ENCODE assay signal across 17 cellular contexts in genomic region chr18:40957533-40958070, GRCh38.
"Had no signal": no experiment of that assay in that cellular context is flagged by ENCODE, and none has a peak within 500 bp of the region (broad histone marks: within the 10 kb centered on the region; RNA-seq: fewer than 3 reads in every experiment).

No MANE protein-coding gene starts in this region.

- DNase-seq: activated CD4-positive, alpha-beta memory T cell treated with anti-CD3 and anti-CD28 coated beads, Interleukin-2, amount 10 ng/mL, durations not matched to agents 7 days and 5 days; activated CD4-positive, alpha-beta T cell treated with anti-CD3 and anti-CD28 coated beads for 4 hours; activated effector memory CD4-positive, alpha-beta T cell treated with Interleukin-2 at 50 U/mL for 16 hours; activated naive CD4-positive, alpha-beta T cell treated with anti-CD3 and anti-CD28 coated beads, Interleukin-2, amount 50 U/mL, for 16 hours; activated T-cell treated with anti-CD3 and anti-CD28 coated beads, Interleukin-2, amount 50 U/mL, for 24 hours; adrenal gland; caudate nucleus; colonic mucosa; esophagus squamous epithelium; foreskin fibroblast; glutamatergic neuron; left colon; ovary; trophoblast cell had no signal

- H3K27ac ChIP-seq: adrenal gland, colonic mucosa, esophagus squamous epithelium, ovary, suprapubic skin had no signal

- ATAC-seq: left colon, sciatic nerve had no signal

- H3K4me3 ChIP-seq: adrenal gland, colonic mucosa, esophagus squamous epithelium, lung, ovary, suprapubic skin had no signal
